ENCODE assay signal across 10 cellular contexts in the genomic region with DNA sequence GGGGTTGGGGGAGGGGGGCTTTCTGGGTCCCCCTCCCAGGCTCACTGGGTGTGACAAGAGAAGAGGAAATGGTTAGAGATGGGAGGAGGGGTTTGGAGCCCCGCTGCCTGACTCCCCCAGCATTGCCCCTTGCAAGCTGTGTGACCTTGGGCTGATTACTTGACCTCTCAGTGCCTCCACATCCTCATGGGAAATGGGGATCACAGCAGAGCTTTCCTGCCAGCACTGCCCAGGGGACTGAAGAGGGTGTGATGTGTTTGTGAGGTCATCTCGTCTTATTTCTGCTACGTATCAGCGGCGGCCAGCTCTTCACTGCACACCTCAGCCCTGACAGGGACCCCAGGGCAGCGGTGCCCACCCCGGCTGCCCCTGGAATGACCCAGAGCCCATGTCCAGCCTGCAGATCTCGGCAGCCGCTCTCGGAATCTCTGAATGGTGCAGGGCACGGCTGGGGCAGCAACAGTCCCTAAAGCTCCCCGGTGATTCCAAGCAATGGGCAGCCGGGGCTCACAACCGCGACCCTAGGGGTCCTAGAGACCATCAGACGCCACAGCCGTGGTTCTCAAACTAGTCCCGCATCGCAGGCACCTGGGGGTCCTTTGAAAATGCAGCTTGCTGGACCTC. TPM values are rescaled to one million over a fixed set of nuclear protein-coding genes. Genes with fewer than 3 reads are reported as not detected.
DNase-seq lines count a peak whose midpoint lies in the region; ATAC-seq, FAIRE-seq and TF ChIP-seq lines count a peak whose summit lies in the region.
"Had no signal": no experiment of that assay in that cellular context is flagged by ENCODE, and none has a peak within 500 bp of the region (broad histone marks: within the 10 kb centered on the region; RNA-seq: fewer than 3 reads in every experiment).

No MANE protein-coding gene starts in this region.

- DNase-seq in BE2C, result no peak
- DNase-seq in WERI-Rb-1, result no peak
- DNase-seq in cardiac muscle cell (ENCODE audit: low read depth in 1 of 2, low spot score in 1 of 2), result no peak
- no peak for DNase-seq in pancreas
- DNase-seq in naive thymus-derived CD4-positive, alpha-beta T cell, result no peak
- DNase-seq in NCI-H1694 treated with DMSO at 0.1 percent for 48 hours (lab: John Stamatoyannopoulos, UW), result no peak
- no peak for DNase-seq in globus pallidus (ENCODE audit: low spot score)

- H3K4me1 Mint-ChIP-seq in naive thymus-derived CD4-positive, alpha-beta T cell, result peaks cover 12 to 50% (median 34%) of the 10 kb centered on the region in 7 donors

- H3K9me3 ChIP-seq in BE2C, result no peaks in the 10 kb centered on the region
- no peaks in the 10 kb centered on the region for H3K9me3 ChIP-seq in WERI-Rb-1 (ENCODE audit: severe bottlenecking)
- no peaks in the 10 kb centered on the region for H3K9me3 ChIP-seq in cardiac muscle cell (ENCODE audit: low read depth)
- no peaks in the 10 kb centered on the region for H3K9me3 ChIP-seq in pancreas
- no peaks in the 10 kb centered on the region for H3K9me3 ChIP-seq in naive thymus-derived CD4-positive, alpha-beta T cell (ENCODE audit: control insufficient read depth in 2 of 3, low read length in 3 of 3)

- ATAC-seq in pancreas (peak; percentile 16 to 29 (median 20)), HG03175 (IDR thresholded peaks at IDR 0.05; ENCODE audit: unreplicated experiment) (no peak)
- ATAC-seq in naive thymus-derived CD4-positive, alpha-beta T cell, result no peak

- intact Hi-C loops in pancreas (cut with DNase I), result loop anchor here (5.0 kb wide), 3 partner anchors 85 to 95 kb away; no protein-coding TSS in a partner anchor
- intact Hi-C loops in naive thymus-derived CD4-positive, alpha-beta T cell (cut with micrococcal nuclease), result loop anchor here (1.0 to 5.0 kb wide), 3 partner anchors 85 to 410 kb away; no protein-coding TSS in a partner anchor

- peaks cover 60 to 93% (median 75%) of the 10 kb centered on the region in 5 donors for H3K27me3 Mint-ChIP-seq in naive thymus-derived CD4-positive, alpha-beta T cell

- H3K27ac ChIP-seq in WERI-Rb-1 (no peak overlapping the region), cardiac muscle cell (no peak overlapping the region), pancreas (no peak overlapping the region)
- H3K27ac ChIP-seq in naive thymus-derived CD4-positive, alpha-beta T cell (ENCODE audit: low read depth, low read length), result no peak overlapping the region

- H3K4me3 ChIP-seq in BE2C (ENCODE audit: low read depth, low read length) (peak overlapping the region; percentile 42), WERI-Rb-1 (ENCODE audit: low read depth, low read length) (peak overlapping the region; percentile 22), cardiac muscle cell (peak overlapping the region; percentile 21), pancreas (peak overlapping the region in 2 of 4 donors; percentile 32 to 43)
- no peak overlapping the region for H3K4me3 ChIP-seq in naive thymus-derived CD4-positive, alpha-beta T cell (ENCODE audit: low read length)
- H3K4me3 ChIP-seq: GM12878 had no signal

- CTCF ChIA-PET in naive thymus-derived CD4-positive, alpha-beta T cell (lab: Charles Lee), result interaction anchor here (1.0 to 3.9 kb wide), 10 partner anchors 17 to 219 kb away, joined by 3 to 25 read pairs (median 4); no protein-coding TSS in a partner anchor

- TF ChIP-seq CTCF in BE2C (IDR thresholded peaks at IDR 0.05; ENCODE audit: low read depth, low read length), result no peak
- TF ChIP-seq CTCF in WERI-Rb-1 (IDR thresholded peaks at IDR 0.05; ENCODE audit: low read depth, low read length), result no peak
- no peak for TF ChIP-seq CTCF in cardiac muscle cell (IDR thresholded peaks at IDR 0.05; ENCODE audit: low read depth, low read length)
- TF ChIP-seq CTCF in pancreas (IDR thresholded peaks at IDR 0.05), result no peak

- H3K36me3 Mint-ChIP-seq in naive thymus-derived CD4-positive, alpha-beta T cell, result no peaks in the 10 kb centered on the region

- H3K36me3 ChIP-seq in BE2C, result no peaks in the 10 kb centered on the region
- H3K36me3 ChIP-seq in WERI-Rb-1, result no peaks in the 10 kb centered on the region
- no peaks in the 10 kb centered on the region for H3K36me3 ChIP-seq in cardiac muscle cell
- H3K36me3 ChIP-seq in pancreas, result no peaks in the 10 kb centered on the region
- no peaks in the 10 kb centered on the region for H3K36me3 ChIP-seq in naive thymus-derived CD4-positive, alpha-beta T cell (ENCODE audit: control insufficient read depth in 2 of 3, insufficient read depth in 3 of 3, low read length in 3 of 3)

- H3K27ac Mint-ChIP-seq in naive thymus-derived CD4-positive, alpha-beta T cell, result peak overlapping the region in 1 of 9 donors; percentile 24

- H3K27me3 ChIP-seq in BE2C, result no peaks in the 10 kb centered on the region
- no peaks in the 10 kb centered on the region for H3K27me3 ChIP-seq in WERI-Rb-1 (ENCODE audit: insufficient read depth, low read depth, severe bottlenecking)
- peaks cover 16% of the 10 kb centered on the region for H3K27me3 ChIP-seq in cardiac muscle cell
- no peaks in the 10 kb centered on the region for H3K27me3 ChIP-seq in pancreas
- peaks cover 5 to 34% of the 10 kb centered on the region in 2 donors for H3K27me3 ChIP-seq in naive thymus-derived CD4-positive, alpha-beta T cell (ENCODE audit: control insufficient read depth in 2 of 2, insufficient read depth in 2 of 2, low read length in 2 of 2)

- H3K4me1 ChIP-seq in BE2C (no peaks in the 10 kb centered on the region), cardiac muscle cell (ENCODE audit: low read depth) (no peaks in the 10 kb centered on the region), pancreas (peaks cover 0 to 5% (median 5%) of the 10 kb centered on the region in 3 donors)
- H3K4me1 ChIP-seq in naive thymus-derived CD4-positive, alpha-beta T cell (ENCODE audit: control insufficient read depth in 2 of 2, insufficient read depth in 2 of 2, low read length in 2 of 2), result peaks cover 3 to 14% of the 10 kb centered on the region in 2 donors

- H3K4me3 Mint-ChIP-seq in naive thymus-derived CD4-positive, alpha-beta T cell, result peak overlapping the region in 3 of 10 donors; percentile 38 to 67 (median 57)

- H3K9me3 Mint-ChIP-seq in naive thymus-derived CD4-positive, alpha-beta T cell, result peaks cover 0 to 4% (median 0%) of the 10 kb centered on the region in 11 donors

- FAIRE-seq in pancreas (lab: Jason Lieb, UNC), result no peak

- 10 to 13% methylated on average over 19 of the region's 19 CpGs for WGBS in pancreas, 2 donors

- POLR2A ChIA-PET in naive thymus-derived CD4-positive, alpha-beta T cell (lab: Charles Lee), result no interaction called here

RNA-seq across cellular contexts. Expression of gene PNMA8B, which starts 8.4 kb away (rescaled TPM):
- polyA plus RNA-seq in BE2C (2012; ENCODE audit: insufficient read depth, insufficient read length, low read depth), result 0.40 TPM
- total RNA-seq in cardiac muscle cell (8.8 and 13.5 TPM in 2 replicates), pancreas (1 to 10 TPM in 2 of 6 donors, under 1 TPM in 4; 0.47 to 1.4 (median 0.68) TPM)
- polyA plus RNA-seq in cardiac muscle cell (4.1 and 8.8 TPM in 2 replicates), pancreas (1 to 10 TPM; 1.1 to 1.2 TPM)
- total RNA-seq in naive thymus-derived CD4-positive, alpha-beta T cell, result 1 to 10 TPM in 2 of 5 experiments, under 1 TPM in 2, not detected in 1; 0.24 to 2.3 (median 1.5) TPM
- 1 to 10 TPM; 1.0 to 1.8 TPM for polyA plus RNA-seq in naive thymus-derived CD4-positive, alpha-beta T cell
- total RNA-seq: GM12878 had no signal

RNA-seq across cellular contexts. Expression of gene PNMA8A, which starts 15.9 kb away (rescaled TPM):
- 14.3 TPM for polyA plus RNA-seq in BE2C (2012; ENCODE audit: insufficient read depth, insufficient read length, low read depth)
- 67.8 and 71.7 TPM in 2 replicates for total RNA-seq in cardiac muscle cell
- 38.3 and 46.4 TPM in 2 replicates for polyA plus RNA-seq in cardiac muscle cell
- total RNA-seq in pancreas, result 1 to 10 TPM; 2.4 to 8.0 (median 5.8) TPM
- 1 to 10 TPM; 2.4 to 8.9 TPM for polyA plus RNA-seq in pancreas
- under 1 TPM in 2 of 5 experiments, not detected in 3; 0.62 to 0.86 TPM for total RNA-seq in naive thymus-derived CD4-positive, alpha-beta T cell
- polyA plus RNA-seq in naive thymus-derived CD4-positive, alpha-beta T cell, result not detected

RNA-seq across cellular contexts. Expression of gene PNMA8C, which starts 58.6 kb away (rescaled TPM):
- 0.65 TPM for polyA plus RNA-seq in BE2C (2012; ENCODE audit: insufficient read depth, insufficient read length, low read depth)
- total RNA-seq in cardiac muscle cell (0.69 and 0.81 TPM in 2 replicates), pancreas (under 1 TPM in 4 of 6 donors, not detected in 2; 0.08 to 0.28 (median 0.12) TPM)
- polyA plus RNA-seq in cardiac muscle cell (0.20 TPM in 1 of 2 replicates, not detected in the other), pancreas (under 1 TPM; 0.15 to 0.61 TPM)
- not detected for total RNA-seq in naive thymus-derived CD4-positive, alpha-beta T cell
- polyA plus RNA-seq in naive thymus-derived CD4-positive, alpha-beta T cell, result not detected
- total RNA-seq: GM12878, mesenteric fat pad had no signal
- polyA plus RNA-seq: GM12878 had no signal

Comparison
In these comparisons a context has a peak if more than half of its experiments do, and no peak if none do; other contexts are left out.
1. ATAC-seq: peak in pancreas (4 of 4); none in HG03175 (single experiment) and naive thymus-derived CD4-positive, alpha-beta T cell (single experiment).